Comparison of ENCODE assay signal across 22 cellular contexts in the genomic region with DNA sequence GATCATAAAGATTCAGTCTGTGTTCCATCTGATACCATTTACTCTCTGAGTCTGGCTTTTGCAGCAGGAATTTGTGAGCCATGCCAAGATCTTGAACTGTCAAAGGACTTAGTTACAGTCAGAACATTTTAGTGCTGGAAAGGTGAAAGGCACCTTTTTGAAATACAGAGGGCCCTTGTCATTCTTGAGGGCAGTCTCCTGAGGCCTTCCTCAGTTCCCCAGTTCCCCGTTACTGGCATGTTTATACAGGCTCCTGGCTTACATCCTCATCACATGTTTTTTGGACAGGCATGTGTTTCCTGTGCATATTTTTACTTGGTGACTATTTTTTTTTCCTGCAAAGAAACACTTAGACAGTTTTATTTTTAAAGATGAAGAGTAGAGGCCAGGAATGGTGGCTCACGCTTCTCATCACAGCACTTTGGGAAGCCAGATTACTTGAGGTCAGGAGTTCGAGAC. TPM values are rescaled to one million over a fixed set of nuclear protein-coding genes. Genes with fewer than 3 reads are reported as not detected.
DNase-seq lines count a peak whose midpoint lies in the region; ATAC-seq, FAIRE-seq and TF ChIP-seq lines count a peak whose summit lies in the region.
"Had no signal": no experiment of that assay in that cellular context is flagged by ENCODE, and none has a peak within 500 bp of the region (broad histone marks: within the 10 kb centered on the region; RNA-seq: fewer than 3 reads in every experiment).

No MANE protein-coding gene starts in this region.

- 30% methylated on average over 3 of the region's 3 CpGs for WGBS in right lobe of liver (ENCODE audit: insufficient coverage, low coverage, low lambda C conversion rate, missing lambda C conversion rate)
- WGBS in HepG2 (ENCODE audit: low lambda C conversion rate) = 32% methylated on average over 3 of the region's 3 CpGs

- DNase-seq in right lobe of liver = no peak
- no peak for DNase-seq in HepG2 (ENCODE audit: low spot score)
- no peak for DNase-seq in osteocyte (ENCODE audit: extremely low spot score, unreplicated experiment)
- DNase-seq in naive thymus-derived CD4-positive, alpha-beta T cell = no peak
- DNase-seq in T-helper 1 cell = no peak
- DNase-seq in GM13977 (ENCODE audit: low spot score) = no peak
- no peak for DNase-seq in effector CD4-positive, alpha-beta T cell
- DNase-seq: ACHN; activated CD4-positive, alpha-beta T cell treated with anti-CD3 and anti-CD28 coated beads, Interleukin-2, amount 50 U/mL, for 4 hours; activated naive CD4-positive, alpha-beta T cell treated with anti-CD3 and anti-CD28 coated beads, Interleukin-2, amount 50 U/mL, for 16 hours; CD8-positive, alpha-beta T cell; hypothalamus; NCI-H1092; NCI-H82; occipital lobe; PC-9; stimulated activated naive CD4-positive, alpha-beta T cell had no signal

- H3K4me3 ChIP-seq in right lobe of liver (no peak overlapping the region), HepG2 (replicated peaks in 1 of 3; ENCODE audit: insufficient read depth in 1 of 3, low read depth in 2 of 3, low read length in 3 of 3) (no peak overlapping the region)
- H3K4me3 ChIP-seq in naive thymus-derived CD4-positive, alpha-beta T cell (ENCODE audit: low read length) = no peak overlapping the region
- H3K4me3 ChIP-seq: K562, PC-9, SK-N-MC had no signal

- TF ChIP-seq CTCF in right lobe of liver (IDR thresholded peaks at IDR 0.05) = no peak
- no peak for TF ChIP-seq CTCF in HepG2 (CRISPR knock-in tag; IDR thresholded peaks at IDR 0.05)
- no peak for TF ChIP-seq CTCF in osteocyte (IDR thresholded peaks at IDR 0.05)
- TF ChIP-seq CTCF in GM13977 (IDR thresholded peaks at IDR 0.05; ENCODE audit: extremely low read depth, insufficient read depth, missing control alignments) = no peak

- in situ Hi-C loops in HepG2 (cut with HindIII; ENCODE audit: extremely low pct_ligation_motif_present, low pct_unique_long_range_greater_than_20kb) (loop anchor here (10.0 to 25.0 kb wide), 2 partner anchors 298 to 446 kb away; no protein-coding TSS in a partner anchor), GM13977 (cut with MboI; ENCODE audit: low pct_unique_long_range_greater_than_20kb, low sequenced_read_pairs, unreplicated experiment) (loop anchor here (10.0 kb wide), 2 partner anchors 296 to 446 kb away; no protein-coding TSS in a partner anchor)

- peaks cover 14% of the 10 kb centered on the region for H3K4me1 Mint-ChIP-seq in osteocyte (ENCODE audit: unreplicated experiment)
- peaks cover 0 to 23% (median 0%) of the 10 kb centered on the region in 7 donors for H3K4me1 Mint-ChIP-seq in naive thymus-derived CD4-positive, alpha-beta T cell
- H3K4me1 Mint-ChIP-seq: central memory CD8-positive, alpha-beta T cell had no signal

- H3K9ac ChIP-seq in HepG2 (ENCODE audit: insufficient read depth, low read depth, low read length) = no peak overlapping the region

- H3K27ac Mint-ChIP-seq in osteocyte (ENCODE audit: unreplicated experiment) = peak overlapping the region; percentile 63
- H3K27ac Mint-ChIP-seq in naive thymus-derived CD4-positive, alpha-beta T cell = no peak overlapping the region
- H3K27ac Mint-ChIP-seq: CD8-positive, alpha-beta T cell had no signal

- H3K27me3 Mint-ChIP-seq in osteocyte (ENCODE audit: unreplicated experiment) = no peaks in the 10 kb centered on the region
- no peaks in the 10 kb centered on the region for H3K27me3 Mint-ChIP-seq in naive thymus-derived CD4-positive, alpha-beta T cell
- H3K27me3 Mint-ChIP-seq: central memory CD8-positive, alpha-beta T cell had no signal

- H3K27me3 ChIP-seq in right lobe of liver (no peaks in the 10 kb centered on the region), HepG2 (ENCODE audit: control insufficient read depth in 1 of 2, insufficient read depth in 2 of 2, low read length in 2 of 2) (peaks cover 1 to 4% of the 10 kb centered on the region in 2 experiments; a peak in 1 of 5 replicates)
- H3K27me3 ChIP-seq in naive thymus-derived CD4-positive, alpha-beta T cell (ENCODE audit: control insufficient read depth in 2 of 2, insufficient read depth in 2 of 2, low read length in 2 of 2) = no peaks in the 10 kb centered on the region

- FAIRE-seq in HepG2 (lab: Jason Lieb, UNC) = no peak
- FAIRE-seq: K562, TTC549 had no signal

- BruUV-seq in HepG2 (replicated peaks; lab: Mats Ljungman, UMichigan) = no TSS peak

- H3K36me3 ChIP-seq in right lobe of liver = no peaks in the 10 kb centered on the region
- H3K36me3 ChIP-seq in HepG2 (replicated peaks in 1 of 2; ENCODE audit: control insufficient read depth in 1 of 2, insufficient read depth in 2 of 2, low read length in 2 of 2) = no peaks in the 10 kb centered on the region
- no peaks in the 10 kb centered on the region for H3K36me3 ChIP-seq in naive thymus-derived CD4-positive, alpha-beta T cell (ENCODE audit: control insufficient read depth in 2 of 3, insufficient read depth in 3 of 3, low read length in 3 of 3)

- H3K27ac ChIP-seq in right lobe of liver = no peak overlapping the region
- no peak overlapping the region for H3K27ac ChIP-seq in HepG2 (ENCODE audit: extremely low read length, insufficient read depth, low read length)
- no peak overlapping the region for H3K27ac ChIP-seq in naive thymus-derived CD4-positive, alpha-beta T cell (ENCODE audit: low read depth, low read length)
- H3K27ac ChIP-seq: PC-9, SK-N-MC had no signal

- POLR2A ChIA-PET in HepG2 (lab: Yijun Ruan, JAX) = no interaction called here
- POLR2A ChIA-PET in naive thymus-derived CD4-positive, alpha-beta T cell (lab: Charles Lee) = no interaction called here

- no peak overlapping the region for H3K4me2 ChIP-seq in HepG2 (ENCODE audit: low read depth, low read length)
- H3K4me2 ChIP-seq: PC-9 had no signal

- no peak for TF ChIP-seq EP300 in HepG2 (IDR thresholded peaks at IDR 0.05; ENCODE audit: low read depth in 2 of 2, low read length in 2 of 2)
- no peak for TF ChIP-seq EP300 in HepG2 (CRISPR knock-in tag; IDR thresholded peaks at IDR 0.05; ENCODE audit: borderline replicate concordance)

- no peaks in the 10 kb centered on the region for H3K9me3 Mint-ChIP-seq in osteocyte (ENCODE audit: unreplicated experiment)
- no peaks in the 10 kb centered on the region for H3K9me3 Mint-ChIP-seq in naive thymus-derived CD4-positive, alpha-beta T cell
- H3K9me3 Mint-ChIP-seq: CD8-positive, alpha-beta T cell; central memory CD8-positive, alpha-beta T cell had no signal

- TF ChIP-seq POLR2A in right lobe of liver (IDR thresholded peaks at IDR 0.05) = no peak
- TF ChIP-seq POLR2A in HepG2 (IDR thresholded peaks at IDR 0.05; ENCODE audit: insufficient read depth in 1 of 2, low read depth in 2 of 2, low read length in 2 of 2) = no peak

- peak in 3 of 4 donors; percentile 38 to 60 (median 48) for ATAC-seq in right lobe of liver
- no peak for ATAC-seq in HepG2
- ATAC-seq in esophagus mucosa = peak; percentile 45
- no peak for ATAC-seq in naive thymus-derived CD4-positive, alpha-beta T cell
- ATAC-seq: CD8-positive, alpha-beta T cell; K562 had no signal

- no peak overlapping the region for H3K4me3 Mint-ChIP-seq in osteocyte (ENCODE audit: unreplicated experiment)
- no peak overlapping the region for H3K4me3 Mint-ChIP-seq in naive thymus-derived CD4-positive, alpha-beta T cell
- H3K4me3 Mint-ChIP-seq: CD8-positive, alpha-beta T cell; central memory CD8-positive, alpha-beta T cell had no signal

- H3K36me3 Mint-ChIP-seq in osteocyte (ENCODE audit: unreplicated experiment) = no peaks in the 10 kb centered on the region
- peaks cover 0 to 3% (median 0%) of the 10 kb centered on the region in 5 donors for H3K36me3 Mint-ChIP-seq in naive thymus-derived CD4-positive, alpha-beta T cell
- H3K36me3 Mint-ChIP-seq: CD8-positive, alpha-beta T cell had no signal

- no peaks in the 10 kb centered on the region for H4K20me1 ChIP-seq in HepG2 (ENCODE audit: insufficient read depth, low read length)

- H3K4me1 ChIP-seq in right lobe of liver (no peaks in the 10 kb centered on the region), HepG2 (ENCODE audit: insufficient read depth, low read length) (no peaks in the 10 kb centered on the region)
- no peaks in the 10 kb centered on the region for H3K4me1 ChIP-seq in naive thymus-derived CD4-positive, alpha-beta T cell (ENCODE audit: control insufficient read depth in 2 of 2, insufficient read depth in 2 of 2, low read length in 2 of 2)

- H3K79me2 ChIP-seq in HepG2 (ENCODE audit: insufficient read depth, low read length) = no peaks in the 10 kb centered on the region

- H3K9me3 ChIP-seq in right lobe of liver (no peaks in the 10 kb centered on the region), HepG2 (ENCODE audit: low read length) (no peaks in the 10 kb centered on the region)
- H3K9me3 ChIP-seq in naive thymus-derived CD4-positive, alpha-beta T cell (ENCODE audit: control insufficient read depth in 2 of 3, low read length in 3 of 3) = no peaks in the 10 kb centered on the region

- no peak for TF ChIP-seq RAD21 in HepG2 (CRISPR knock-in tag; IDR thresholded peaks at IDR 0.05)

- CTCF ChIA-PET in HepG2 (lab: Yijun Ruan, JAX; ENCODE audit: low intra/inter-chr PET ratio, low total read pairs) = no interaction called here
- CTCF ChIA-PET in naive thymus-derived CD4-positive, alpha-beta T cell (lab: Charles Lee) = no interaction called here

- H2AFZ ChIP-seq in HepG2 (ENCODE audit: low read length) = no peak overlapping the region
- H2AFZ ChIP-seq: PC-9 had no signal

- intact Hi-C loops in right lobe of liver (cut with DNase I) = no loop called here
- intact Hi-C loops in HepG2 (cut with micrococcal nuclease; ENCODE audit: unreplicated experiment) = no loop called here
- intact Hi-C loops in naive thymus-derived CD4-positive, alpha-beta T cell (cut with micrococcal nuclease) = no loop called here

RNA-seq across cellular contexts. Expression of gene CFAP54, which starts 21.0 kb away (rescaled TPM):
- total RNA-seq in right lobe of liver (under 1 TPM; 0.09 to 0.34 (median 0.13) TPM), HepG2 (2016; rRNA removed; fragmentation: Illumina TruSeq; extraction: Trizol) (not detected in 2 replicates), esophagus mucosa (0.28 TPM), osteocyte (0.24 and 0.73 TPM in 2 replicates)
- not detected in 2 replicates for total RNA-seq in HepG2 (2016; cell fraction: cytosol; rRNA removed; fragmentation: Illumina TruSeq; extraction: Trizol; ENCODE audit: low read depth)
- total RNA-seq in HepG2 (2016; cell fraction: insoluble cytoplasmic fraction; rRNA removed; fragmentation: Illumina TruSeq; extraction: Trizol) = not detected in 2 replicates
- total RNA-seq in HepG2 (2016; cell fraction: membrane; rRNA removed; fragmentation: Illumina TruSeq; extraction: Trizol) = not detected in 2 replicates
- total RNA-seq in HepG2 (2016; cell fraction: nucleus; rRNA removed; fragmentation: Illumina TruSeq; extraction: Trizol) = not detected in 2 replicates
- not detected in 2 replicates for polyA plus RNA-seq in HepG2 (2011; rRNA removed)
- polyA plus RNA-seq in HepG2 (2011; cell fraction: cytosol; rRNA removed) = not detected in 2 replicates
- not detected in 2 replicates for polyA plus RNA-seq in HepG2 (2011; cell fraction: nucleus; rRNA removed)
- not detected in 2 replicates for polyA plus RNA-seq in HepG2 (2012)
- polyA plus RNA-seq in HepG2 (2016; cell fraction: cytosol; fragmentation: Illumina TruSeq; extraction: Trizol; ENCODE audit: low read depth) = not detected in 2 replicates
- polyA plus RNA-seq in HepG2 (2016; cell fraction: insoluble cytoplasmic fraction; fragmentation: Illumina TruSeq; extraction: Trizol; ENCODE audit: low read depth) = not detected in 2 replicates
- polyA plus RNA-seq in HepG2 (2016; cell fraction: membrane; fragmentation: Illumina TruSeq; extraction: Trizol; ENCODE audit: low read depth) = not detected in 2 replicates
- polyA plus RNA-seq in HepG2 (2016; cell fraction: nucleus; fragmentation: Illumina TruSeq; extraction: Trizol; ENCODE audit: insufficient read depth, low read depth) = not detected in 2 replicates
- polyA minus RNA-seq in HepG2 (2011; rRNA and poly(A)+ RNA removed; ENCODE audit: low replicate concordance) = 0.16 TPM in 1 of 2 replicates, not detected in the other
- polyA minus RNA-seq in HepG2 (2011; cell fraction: cytosol; rRNA and poly(A)+ RNA removed) = not detected in 2 replicates
- not detected in 2 replicates for polyA minus RNA-seq in HepG2 (2011; cell fraction: nucleus; rRNA and poly(A)+ RNA removed)
- total RNA-seq in naive thymus-derived CD4-positive, alpha-beta T cell = under 1 TPM; 0.22 to 0.93 (median 0.30) TPM
- polyA plus RNA-seq in naive thymus-derived CD4-positive, alpha-beta T cell = under 1 TPM in 1 of 2 donors, not detected in 1; 0.07 TPM

Comparison
In these comparisons a context has a peak if more than half of its experiments do, and no peak if none do; other contexts are left out.
1. ATAC-seq: peak in right lobe of liver (3 of 4) and esophagus mucosa (single experiment); none in HepG2 (single experiment) and naive thymus-derived CD4-positive, alpha-beta T cell (single experiment).